Comparison of ENCODE assay signal across 12 cellular contexts in the genomic region with DNA sequence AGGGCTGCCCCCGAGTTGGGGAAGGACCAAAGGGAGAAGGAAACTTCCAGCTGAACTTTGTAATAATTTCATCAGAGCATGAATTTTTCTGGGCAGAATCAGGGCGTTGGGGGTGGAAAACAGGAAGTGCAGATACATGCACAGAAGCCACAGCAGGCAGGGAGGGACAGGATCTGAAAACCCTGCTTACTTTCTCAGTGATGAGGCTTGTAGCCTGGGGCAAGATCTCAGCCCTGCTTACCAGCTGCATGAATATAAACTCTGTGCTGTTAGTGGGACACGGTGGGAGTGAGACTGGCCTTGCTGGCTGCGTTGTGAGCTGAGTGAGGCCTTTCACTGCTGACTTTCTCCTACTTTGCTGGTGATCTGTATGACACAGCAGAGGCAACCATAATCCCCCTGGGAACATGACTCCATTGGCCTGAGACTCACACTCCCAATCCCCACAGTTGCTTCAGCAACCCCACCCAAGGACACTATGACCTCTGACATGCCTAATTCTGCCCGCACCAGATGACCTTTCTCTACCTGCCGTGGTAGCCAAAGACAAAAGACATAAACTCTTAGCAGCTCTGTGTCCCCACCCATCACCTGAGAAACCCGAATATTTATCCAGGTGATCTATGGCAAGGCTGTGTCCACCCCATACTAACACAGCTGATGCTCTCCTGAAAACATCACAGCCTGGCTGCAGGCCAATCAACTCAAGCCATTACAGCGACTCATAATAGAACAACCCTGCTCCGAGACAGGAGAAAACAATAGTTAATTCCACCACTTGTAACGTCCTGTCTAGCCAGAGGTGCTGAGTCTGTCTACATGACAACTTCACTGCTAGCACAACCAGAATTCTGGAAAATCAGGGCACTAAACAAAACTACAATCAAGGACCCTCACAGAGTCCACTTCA.
DNase-seq lines count a peak whose midpoint lies in the region; ATAC-seq and TF ChIP-seq lines count a peak whose summit lies in the region.
"Had no signal": no experiment of that assay in that cellular context is flagged by ENCODE, and none has a peak within 500 bp of the region (broad histone marks: within the 10 kb centered on the region; RNA-seq: fewer than 3 reads in every experiment).

No MANE protein-coding gene starts in this region.

- H3K36me3 ChIP-seq in IMR-90 (ENCODE audit: control insufficient read depth, insufficient read depth, low read length), result no peaks in the 10 kb centered on the region
- H3K36me3 ChIP-seq in osteoblast (ENCODE audit: insufficient read depth, low read length), result no peaks in the 10 kb centered on the region
- no peaks in the 10 kb centered on the region for H3K36me3 ChIP-seq in sigmoid colon

- peak; percentile 59 for ATAC-seq in GM19455 (IDR thresholded peaks at IDR 0.05; ENCODE audit: unreplicated experiment)
- ATAC-seq in IMR-90 (ENCODE audit: low read depth), result peak; percentile 82
- ATAC-seq: activated naive CD8-positive, alpha-beta T cell treated with anti-CD3 and anti-CD28 coated beads, Interleukin-2, amount 50 U/mL, for 24 hours had no signal

- peak overlapping the region; percentile 86; the same call in 1 of the 2 replicates for H4K5ac ChIP-seq in IMR-90 (ENCODE audit: low read depth, low read length)

- TF ChIP-seq RAD21 in IMR-90 (IDR thresholded peaks at IDR 0.05; ENCODE audit: low read length), result no peak

- no peaks in the 10 kb centered on the region for H3K79me2 ChIP-seq in osteoblast (ENCODE audit: insufficient read depth, low read length)

- TF ChIP-seq POLR2A in IMR-90 (IDR thresholded peaks at IDR 0.05; ENCODE audit: low read depth, low read length) (no peak), sigmoid colon (IDR thresholded peaks at IDR 0.05) (no peak)

- H2BK15ac ChIP-seq in IMR-90 (ENCODE audit: low read depth, low read length), result peak overlapping the region; percentile 26; the same call in 1 of the 3 replicates

- H4K20me1 ChIP-seq in IMR-90 (ENCODE audit: insufficient read depth, low read length), result no peaks in the 10 kb centered on the region
- no peaks in the 10 kb centered on the region for H4K20me1 ChIP-seq in osteoblast (ENCODE audit: insufficient read depth, low read length)

- H3K23ac ChIP-seq in IMR-90 (ENCODE audit: low read depth, low read length), result no peak overlapping the region; the same call in 1 of the 2 replicates

- H3K4me3 Mint-ChIP-seq in activated CD4-positive, alpha-beta T cell treated with anti-CD3 and anti-CD28 coated beads, Interleukin-2, amount 10 ng/mL, durations not matched to agents 24 days and 14 days, result no peak overlapping the region
- H3K4me3 Mint-ChIP-seq: activated B cell treated with CpG ODN at 0.5 μM for 24 hours; activated naive CD8-positive, alpha-beta T cell treated with anti-CD3 and anti-CD28 coated beads, Interleukin-2, amount 50 U/mL, for 24 hours had no signal

- no peak for TF ChIP-seq CTCF in IMR-90 (conservative IDR thresholded peaks at IDR 0.05; ENCODE audit: low read depth, low read length)
- no peak for TF ChIP-seq CTCF in osteoblast (IDR thresholded peaks at IDR 0.05; ENCODE audit: extremely low read depth, low read depth, low read length)
- no peak for TF ChIP-seq CTCF in sigmoid colon (IDR thresholded peaks at IDR 0.05)

- H3K27ac ChIP-seq in IMR-90 (ENCODE audit: insufficient read depth, low read length) (peak overlapping the region; percentile 27), osteoblast (ENCODE audit: low read depth, low read length) (no peak overlapping the region), sigmoid colon (no peak overlapping the region)

- no peak overlapping the region for H3K4me3 ChIP-seq in IMR-90 (ENCODE audit: insufficient read depth, low read depth, low read length)
- no peak overlapping the region for H3K4me3 ChIP-seq in osteoblast (ENCODE audit: insufficient read depth, low read length)
- H3K4me3 ChIP-seq in sigmoid colon, result no peak overlapping the region

- peaks cover 3% of the 10 kb centered on the region for H3K9me3 Mint-ChIP-seq in activated CD4-positive, alpha-beta T cell treated with anti-CD3 and anti-CD28 coated beads, Interleukin-2, amount 10 ng/mL, durations not matched to agents 24 days and 14 days

- no peak for TF ChIP-seq EP300 in sigmoid colon (IDR thresholded peaks at IDR 0.05)

- POLR2A ChIA-PET in IMR-90 (lab: Charles Lee; ENCODE audit: unreplicated experiment), result no interaction called here

- no peaks in the 10 kb centered on the region for H3K79me1 ChIP-seq in IMR-90 (ENCODE audit: low read depth in 1 of 2, low read length in 2 of 2)

- H3K27ac Mint-ChIP-seq in activated CD4-positive, alpha-beta T cell treated with anti-CD3 and anti-CD28 coated beads, Interleukin-2, amount 10 ng/mL, durations not matched to agents 24 days and 14 days, result no peak overlapping the region
- H3K27ac Mint-ChIP-seq: activated B cell treated with CpG ODN at 0.5 μM for 24 hours; activated naive CD8-positive, alpha-beta T cell treated with anti-CD3 and anti-CD28 coated beads, Interleukin-2, amount 50 U/mL, for 24 hours had no signal

- no peaks in the 10 kb centered on the region for H3K27me3 Mint-ChIP-seq in activated CD4-positive, alpha-beta T cell treated with anti-CD3 and anti-CD28 coated beads, Interleukin-2, amount 10 ng/mL, durations not matched to agents 24 days and 14 days
- H3K27me3 Mint-ChIP-seq: activated B cell treated with CpG ODN at 0.5 μM for 24 hours; activated naive CD8-positive, alpha-beta T cell treated with anti-CD3 and anti-CD28 coated beads, Interleukin-2, amount 50 U/mL, for 24 hours had no signal

- H3K36me3 Mint-ChIP-seq in activated CD4-positive, alpha-beta T cell treated with anti-CD3 and anti-CD28 coated beads, Interleukin-2, amount 10 ng/mL, durations not matched to agents 24 days and 14 days (ENCODE audit: low read depth), result no peaks in the 10 kb centered on the region

- H2AK9ac ChIP-seq in IMR-90 (replicated peaks; ENCODE audit: low read depth, low read length, poor library complexity), result peak overlapping the region; percentile 66

- H3K9ac ChIP-seq in IMR-90 (ENCODE audit: low read depth, low read length), result peak overlapping the region; percentile 24; the same call in 1 of the 2 replicates

- H3K27me3 ChIP-seq in IMR-90 (ENCODE audit: control insufficient read depth, insufficient read depth, low read length) (no peaks in the 10 kb centered on the region; the same call in 1 of the 2 replicates), osteoblast (ENCODE audit: insufficient read depth, low read length) (no peaks in the 10 kb centered on the region), sigmoid colon (no peaks in the 10 kb centered on the region)

- CTCF ChIA-PET in IMR-90 (lab: Yijun Ruan, JAX), result no interaction called here

- DNase-seq in IMR-90 (peak; percentile 63), amniotic epithelial cell (ENCODE audit: low read depth) (peak; percentile 62), osteoblast (ENCODE audit: insufficient read length, low spot score, missing footprints) (no peak), epidermal melanocyte (ENCODE audit: insufficient read length, low spot score) (no peak), sigmoid colon (no peak), NCI-H226 (no peak)
- DNase-seq in activated CD4-positive, alpha-beta T cell treated with anti-CD3 and anti-CD28 coated beads, Interleukin-2, amount 10 ng/mL, durations not matched to agents 24 days and 14 days, result no peak
- DNase-seq: activated B cell treated with CpG ODN at 0.5 μM for 24 hours; activated naive CD8-positive, alpha-beta T cell treated with anti-CD3 and anti-CD28 coated beads, Interleukin-2, amount 50 U/mL, for 24 hours; glutamatergic neuron; NCI-H1930 had no signal

- peak overlapping the region; percentile 53 for H3K4ac ChIP-seq in IMR-90 (ENCODE audit: low read depth, low read length)

- H3K18ac ChIP-seq in IMR-90 (ENCODE audit: low read depth, low read length), result peak overlapping the region; percentile 74; the same call in 1 of the 2 replicates

- peak overlapping the region; percentile 69 to 88 for H4K8ac ChIP-seq in IMR-90 (ENCODE audit: low read depth in 2 of 2, low read length in 2 of 2)

- H3K9me3 ChIP-seq in IMR-90 (ENCODE audit: control insufficient read depth, insufficient read depth, low read length) (peaks cover 3% of the 10 kb centered on the region; the same call in 1 of the 2 replicates), osteoblast (ENCODE audit: low read depth, low read length) (peaks cover 2% of the 10 kb centered on the region), sigmoid colon (peaks cover 0 to 4% (median 0%) of the 10 kb centered on the region in 4 donors)

- H3K4me2 ChIP-seq in IMR-90 (ENCODE audit: low read depth, low read length), result peak overlapping the region; percentile 3; the same call in 1 of the 2 replicates
- H3K4me2 ChIP-seq in osteoblast (ENCODE audit: insufficient read depth, low read length), result no peak overlapping the region

- H3K14ac ChIP-seq in IMR-90 (replicated peaks; ENCODE audit: low read depth, low read length), result peak overlapping the region; percentile 40; the same call in 1 of the 2 replicates

- peak overlapping the region; percentile 82 for H2BK5ac ChIP-seq in IMR-90 (ENCODE audit: low read depth, low read length, poor library complexity, severe bottlenecking)

- H3K4me1 ChIP-seq in IMR-90 (ENCODE audit: control insufficient read depth, insufficient read depth, low read length), result peaks cover 5% of the 10 kb centered on the region
- no peaks in the 10 kb centered on the region for H3K4me1 ChIP-seq in osteoblast (ENCODE audit: insufficient read depth, low read length)
- no peaks in the 10 kb centered on the region for H3K4me1 ChIP-seq in sigmoid colon

- H2BK120ac ChIP-seq in IMR-90 (ENCODE audit: low read depth, low read length), result peak overlapping the region; percentile 80

- peaks cover 7% of the 10 kb centered on the region; the same call in 1 of the 2 replicates for H3K9me1 ChIP-seq in IMR-90 (ENCODE audit: insufficient read depth, low read length)

- intact Hi-C loops in IMR-90 (cut with micrococcal nuclease) (no loop called here), sigmoid colon (cut with DNase I) (no loop called here)
- intact Hi-C loops in activated CD4-positive, alpha-beta T cell treated with anti-CD3 and anti-CD28 coated beads, Interleukin-2, amount 10 ng/mL, durations not matched to agents 24 days and 14 days (cut with micrococcal nuclease), result no loop called here

- H3K56ac ChIP-seq in IMR-90 (ENCODE audit: extremely low read depth, insufficient read depth, low read length), result no peak overlapping the region

- dilution Hi-C loops in IMR-90 (cut with HindIII; ENCODE audit: low sequenced_read_pairs, unreplicated experiment), result no loop called here

- peak overlapping the region; percentile 36; the same call in 1 of the 2 replicates for H4K91ac ChIP-seq in IMR-90 (ENCODE audit: insufficient read depth, low read depth, low read length)

- peak overlapping the region; percentile 94 for H2AFZ ChIP-seq in IMR-90 (replicated peaks; ENCODE audit: low read length, poor library complexity)
- peak overlapping the region; percentile 56 for H2AFZ ChIP-seq in osteoblast (ENCODE audit: low read length)

- peak overlapping the region; percentile 40; the same call in 1 of the 2 replicates for H2AK5ac ChIP-seq in IMR-90 (ENCODE audit: low read depth, low read length)

- no peaks in the 10 kb centered on the region for H3K4me1 Mint-ChIP-seq in activated CD4-positive, alpha-beta T cell treated with anti-CD3 and anti-CD28 coated beads, Interleukin-2, amount 10 ng/mL, durations not matched to agents 24 days and 14 days
- H3K4me1 Mint-ChIP-seq: activated B cell treated with CpG ODN at 0.5 μM for 24 hours; activated naive CD8-positive, alpha-beta T cell treated with anti-CD3 and anti-CD28 coated beads, Interleukin-2, amount 50 U/mL, for 24 hours had no signal

- 67% methylated on average over 6 of the region's 10 CpGs; no CpG with 5 or more reads in 1 of the 2 experiments for WGBS in IMR-90 (ENCODE audit: extremely low coverage in 2 of 2, insufficient read length in 1 of 2), 2 experiments
- 67 to 69% methylated on average over 10 of the region's 10 CpGs for WGBS in sigmoid colon, 2 donors

- BruUV-seq in IMR-90 (replicated peaks; lab: Mats Ljungman, UMichigan), result no TSS peak

- in situ Hi-C loops in IMR-90 (cut with MboI; ENCODE audit: low sequenced_read_pairs), result loop anchor here (25.0 kb wide), 1 partner anchor 935 kb away; no protein-coding TSS in a partner anchor

- H2BK20ac ChIP-seq in IMR-90 (ENCODE audit: low read depth, low read length), result peak overlapping the region; percentile 82

Comparison
In these comparisons a context has a peak if more than half of its experiments do, and no peak if none do; other contexts are left out.
1. DNase-seq: peak in IMR-90 (single experiment) and amniotic epithelial cell (single experiment); none in osteoblast (single experiment), activated CD4-positive, alpha-beta T cell treated with anti-CD3 and anti-CD28 coated beads, Interleukin-2, amount 10 ng/mL, durations not matched to agents 24 days and 14 days (single experiment), epidermal melanocyte (single experiment), sigmoid colon (single experiment) and NCI-H226 (single experiment).